Comparison of ENCODE assay signal across 1 cellular context in the genomic region with DNA sequence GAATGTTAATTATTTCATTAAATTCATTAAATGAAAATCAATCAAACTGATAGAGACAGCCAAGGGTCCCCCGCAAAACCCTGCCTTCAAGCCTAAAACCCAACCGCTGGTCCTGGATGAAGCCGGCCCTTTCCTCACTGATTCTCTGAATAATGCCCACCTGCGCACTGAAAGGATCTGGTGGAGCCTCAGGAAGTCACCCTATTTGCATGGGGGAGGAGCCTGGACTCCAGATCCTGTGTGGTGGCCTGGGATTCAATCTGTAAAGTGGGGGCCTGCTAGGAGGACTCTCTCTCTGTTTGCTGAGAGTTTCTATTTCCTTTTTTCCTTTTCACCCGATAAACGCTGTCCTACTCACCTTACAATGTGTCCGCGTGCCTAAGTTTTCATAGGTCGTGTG.
TF ChIP-seq lines count a peak whose summit lies in the region.

No MANE protein-coding gene starts in this region.

TF ChIP-seq in GM23338, 12 proteins besides CTCF, POLR2A, EP300 and RAD21 (continued from another document):
- TF ChIP-seq, protein P1, sequence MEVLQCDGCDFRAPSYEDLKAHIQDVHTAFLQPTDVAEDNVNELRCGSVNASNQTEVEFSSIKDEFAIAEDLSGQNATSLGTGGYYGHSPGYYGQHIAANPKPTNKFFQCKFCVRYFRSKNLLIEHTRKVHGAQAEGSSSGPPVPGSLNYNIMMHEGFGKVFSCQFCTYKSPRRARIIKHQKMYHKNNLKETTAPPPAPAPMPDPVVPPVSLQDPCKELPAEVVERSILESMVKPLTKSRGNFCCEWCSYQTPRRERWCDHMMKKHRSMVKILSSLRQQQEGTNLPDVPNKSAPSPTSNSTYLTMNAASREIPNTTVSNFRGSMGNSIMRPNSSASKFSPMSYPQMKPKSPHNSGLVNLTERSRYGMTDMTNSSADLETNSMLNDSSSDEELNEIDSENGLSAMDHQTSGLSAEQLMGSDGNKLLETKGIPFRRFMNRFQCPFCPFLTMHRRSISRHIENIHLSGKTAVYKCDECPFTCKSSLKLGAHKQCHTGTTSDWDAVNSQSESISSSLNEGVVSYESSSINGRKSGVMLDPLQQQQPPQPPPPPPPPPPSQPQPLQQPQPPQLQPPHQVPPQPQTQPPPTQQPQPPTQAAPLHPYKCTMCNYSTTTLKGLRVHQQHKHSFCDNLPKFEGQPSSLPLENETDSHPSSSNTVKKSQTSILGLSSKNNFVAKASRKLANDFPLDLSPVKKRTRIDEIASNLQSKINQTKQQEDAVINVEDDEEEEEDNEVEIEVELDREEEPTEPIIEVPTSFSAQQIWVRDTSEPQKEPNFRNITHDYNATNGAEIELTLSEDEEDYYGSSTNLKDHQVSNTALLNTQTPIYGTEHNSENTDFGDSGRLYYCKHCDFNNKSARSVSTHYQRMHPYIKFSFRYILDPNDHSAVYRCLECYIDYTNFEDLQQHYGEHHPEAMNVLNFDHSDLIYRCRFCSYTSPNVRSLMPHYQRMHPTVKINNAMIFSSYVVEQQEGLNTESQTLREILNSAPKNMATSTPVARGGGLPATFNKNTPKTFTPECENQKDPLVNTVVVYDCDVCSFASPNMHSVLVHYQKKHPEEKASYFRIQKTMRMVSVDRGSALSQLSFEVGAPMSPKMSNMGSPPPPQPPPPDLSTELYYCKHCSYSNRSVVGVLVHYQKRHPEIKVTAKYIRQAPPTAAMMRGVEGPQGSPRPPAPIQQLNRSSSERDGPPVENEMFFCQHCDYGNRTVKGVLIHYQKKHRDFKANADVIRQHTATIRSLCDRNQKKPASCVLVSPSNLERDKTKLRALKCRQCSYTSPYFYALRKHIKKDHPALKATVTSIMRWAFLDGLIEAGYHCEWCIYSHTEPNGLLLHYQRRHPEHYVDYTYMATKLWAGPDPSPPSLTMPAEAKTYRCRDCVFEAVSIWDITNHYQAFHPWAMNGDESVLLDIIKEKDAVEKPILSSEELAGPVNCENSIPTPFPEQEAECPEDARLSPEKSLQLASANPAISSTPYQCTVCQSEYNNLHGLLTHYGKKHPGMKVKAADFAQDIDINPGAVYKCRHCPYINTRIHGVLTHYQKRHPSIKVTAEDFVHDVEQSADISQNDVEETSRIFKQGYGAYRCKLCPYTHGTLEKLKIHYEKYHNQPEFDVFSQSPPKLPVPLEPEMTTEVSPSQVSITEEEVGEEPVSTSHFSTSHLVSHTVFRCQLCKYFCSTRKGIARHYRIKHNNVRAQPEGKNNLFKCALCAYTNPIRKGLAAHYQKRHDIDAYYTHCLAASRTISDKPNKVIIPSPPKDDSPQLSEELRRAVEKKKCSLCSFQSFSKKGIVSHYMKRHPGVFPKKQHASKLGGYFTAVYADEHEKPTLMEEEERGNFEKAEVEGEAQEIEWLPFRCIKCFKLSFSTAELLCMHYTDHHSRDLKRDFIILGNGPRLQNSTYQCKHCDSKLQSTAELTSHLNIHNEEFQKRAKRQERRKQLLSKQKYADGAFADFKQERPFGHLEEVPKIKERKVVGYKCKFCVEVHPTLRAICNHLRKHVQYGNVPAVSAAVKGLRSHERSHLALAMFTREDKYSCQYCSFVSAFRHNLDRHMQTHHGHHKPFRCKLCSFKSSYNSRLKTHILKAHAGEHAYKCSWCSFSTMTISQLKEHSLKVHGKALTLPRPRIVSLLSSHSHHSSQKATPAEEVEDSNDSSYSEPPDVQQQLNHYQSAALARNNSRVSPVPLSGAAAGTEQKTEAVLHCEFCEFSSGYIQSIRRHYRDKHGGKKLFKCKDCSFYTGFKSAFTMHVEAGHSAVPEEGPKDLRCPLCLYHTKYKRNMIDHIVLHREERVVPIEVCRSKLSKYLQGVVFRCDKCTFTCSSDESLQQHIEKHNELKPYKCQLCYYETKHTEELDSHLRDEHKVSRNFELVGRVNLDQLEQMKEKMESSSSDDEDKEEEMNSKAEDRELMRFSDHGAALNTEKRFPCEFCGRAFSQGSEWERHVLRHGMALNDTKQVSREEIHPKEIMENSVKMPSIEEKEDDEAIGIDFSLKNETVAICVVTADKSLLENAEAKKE (CRISPR knock-in tag; IDR thresholded peaks at IDR 0.05) = 0 out of 2 replicates have a peak, but pooled peaks have one; percentile 15
TF ChIP-seq in GM23338: peak in this region for 2.
